ENCODE assay signal across 9 cellular contexts in genomic region chr1:184752656-184753055, GRCh38. TPM values are rescaled to one million over a fixed set of nuclear protein-coding genes. Genes with fewer than 3 reads are reported as not detected.
A peak's percentile ranks its signal among the peaks of the same experiment; 100 is the strongest.
DNase-seq lines count a peak whose midpoint lies in the region; ATAC-seq, FAIRE-seq and TF ChIP-seq lines count a peak whose summit lies in the region.
"Had no signal": no experiment of that assay in that cellular context is flagged by ENCODE, and none has a peak within 500 bp of the region (broad histone marks: within the 10 kb centered on the region; RNA-seq: fewer than 3 reads in every experiment).

No MANE protein-coding gene starts in this region.

- ATAC-seq in activated CD8-positive, alpha-beta memory T cell treated with anti-CD3 and anti-CD28 coated beads, Interleukin-2, amount 10 ng/mL, durations not matched to agents 7 days and 5 days = no peak
- peak; percentile 3 for ATAC-seq in K562
- no peak for ATAC-seq in stimulated activated effector memory CD8-positive, alpha-beta T cell treated with anti-CD3 and anti-CD28 coated beads, Interleukin-12 subunit alpha, Interleukin-12 subunit beta, amount 100 ng/mL, for 72 hours

- H3K27me3 Mint-ChIP-seq in activated CD8-positive, alpha-beta memory T cell treated with anti-CD3 and anti-CD28 coated beads, Interleukin-2, amount 10 ng/mL, durations not matched to agents 7 days and 5 days = no peaks in the 10 kb centered on the region

- in situ Hi-C loops in K562 (cut with MboI) = no loop called here

- H3K4me3 ChIP-seq in OCI-LY3 (ENCODE audit: low read length) = no peak overlapping the region
- H3K4me3 ChIP-seq in K562 = peak overlapping the region; percentile 83; the same call in 1 of the 2 replicates

- TF ChIP-seq CTCF in OCI-LY3 (IDR thresholded peaks at IDR 0.05; ENCODE audit: low read depth, low read length) (no peak), K562 (IDR thresholded peaks at IDR 0.05 in 2 of 3, conservative IDR thresholded peaks at IDR 0.05 in 1 of 3; ENCODE audit: insufficient read depth in 2 of 3, low read depth in 1 of 3, low read length in 3 of 3) (no peak)

- peak; percentile 58 for FAIRE-seq in K562 (lab: Jason Lieb, UNC)

- BruUV-seq in K562 (replicated peaks; lab: Mats Ljungman, UMichigan) = no TSS peak

- no peak overlapping the region for H2AFZ ChIP-seq in OCI-LY3 (ENCODE audit: low read depth, low read length)
- H2AFZ ChIP-seq in K562 (ENCODE audit: low read depth, low read length) = no peak overlapping the region

- H3K4me1 ChIP-seq in OCI-LY3 (ENCODE audit: low read length) (peaks cover 24% of the 10 kb centered on the region), K562 (replicated peaks in 1 of 2; ENCODE audit: control insufficient read depth in 2 of 2, insufficient read depth in 2 of 2, low read length in 2 of 2) (peaks cover 4 to 11% of the 10 kb centered on the region in 2 experiments; a peak in 3 of 5 replicates)

- H3K4me2 ChIP-seq in OCI-LY3 (ENCODE audit: low read length) (peak overlapping the region; percentile 78), K562 (ENCODE audit: insufficient read depth, low read length) (peak overlapping the region; percentile 46)

- H3K9me1 ChIP-seq in K562 (ENCODE audit: control insufficient read depth, insufficient read depth, low read length) = no peaks in the 10 kb centered on the region

- CTCF ChIA-PET in activated CD8-positive, alpha-beta memory T cell treated with anti-CD3 and anti-CD28 coated beads, Interleukin-2, amount 10 ng/mL, durations not matched to agents 7 days and 5 days (lab: Charles Lee) = interaction anchor here (1.1 kb wide), 1 partner anchor 140 kb away, joined by 3 read pairs; no protein-coding TSS in a partner anchor
- CTCF ChIA-PET in K562 (lab: Yijun Ruan, JAX; ENCODE audit: low intra/inter-chr PET ratio) = no interaction called here

- POLR2A ChIA-PET in K562 (lab: Yijun Ruan, JAX) = interaction anchor here (0.5 to 5.8 kb wide), 8 partner anchors 10 to 561 kb away, joined by 3 to 36 read pairs (median 3); partner anchors contain the start of gene NIBAN1

- no peaks in the 10 kb centered on the region for H3K9me3 Mint-ChIP-seq in activated CD8-positive, alpha-beta memory T cell treated with anti-CD3 and anti-CD28 coated beads, Interleukin-2, amount 10 ng/mL, durations not matched to agents 7 days and 5 days (ENCODE audit: low read depth)
- H3K9me3 Mint-ChIP-seq in stimulated activated effector memory CD8-positive, alpha-beta T cell treated with anti-CD3 and anti-CD28 coated beads, Interleukin-12 subunit alpha, Interleukin-12 subunit beta, amount 100 ng/mL, for 72 hours = no peaks in the 10 kb centered on the region

- WGBS in K562 (ENCODE audit: insufficient coverage, low coverage, missing lambda C conversion rate) = 5% methylated on average over 2 of the region's 2 CpGs

- no peak for TF ChIP-seq RAD21 in K562 (CRISPR knock-in tag; conservative IDR thresholded peaks at IDR 0.05 in 1 of 2, IDR thresholded peaks at IDR 0.05 in 1 of 2)

- no peaks in the 10 kb centered on the region for H3K9me3 ChIP-seq in OCI-LY3 (ENCODE audit: insufficient read depth, low read length)
- H3K9me3 ChIP-seq in K562 (replicated peaks; ENCODE audit: control insufficient read depth, insufficient read depth, low read depth, low read length) = no peaks in the 10 kb centered on the region
- H3K9me3 ChIP-seq: HAP-1 had no signal

- TF ChIP-seq POLR2A in K562 (conservative IDR thresholded peaks at IDR 0.05) = no peak

- H3K27ac ChIP-seq in OCI-LY3 (ENCODE audit: low read length) (no peak overlapping the region), K562 (ENCODE audit: extremely low read depth, low read depth, low read length) (peak overlapping the region; percentile 19; the same call in 2 of the 3 replicates)

- H3K36me3 Mint-ChIP-seq in activated CD8-positive, alpha-beta memory T cell treated with anti-CD3 and anti-CD28 coated beads, Interleukin-2, amount 10 ng/mL, durations not matched to agents 7 days and 5 days = peaks cover 6% of the 10 kb centered on the region
- peaks cover 14% of the 10 kb centered on the region for H3K36me3 Mint-ChIP-seq in stimulated activated effector memory CD8-positive, alpha-beta T cell treated with anti-CD3 and anti-CD28 coated beads, Interleukin-12 subunit alpha, Interleukin-12 subunit beta, amount 100 ng/mL, for 72 hours

- H3K9ac ChIP-seq in OCI-LY3 (ENCODE audit: low read length) = no peak overlapping the region
- peak overlapping the region; percentile 15 to 83; a peak in 2 of 4 replicates for H3K9ac ChIP-seq in K562 (ENCODE audit: insufficient read depth in 1 of 2, low read depth in 2 of 2, low read length in 2 of 2)

- no peaks in the 10 kb centered on the region for H4K20me1 ChIP-seq in OCI-LY3 (ENCODE audit: insufficient read depth, low read length)
- no peaks in the 10 kb centered on the region for H4K20me1 ChIP-seq in K562 (replicated peaks; ENCODE audit: control insufficient read depth, insufficient read depth, low read length)

- H3K27ac Mint-ChIP-seq in activated CD8-positive, alpha-beta memory T cell treated with anti-CD3 and anti-CD28 coated beads, Interleukin-2, amount 10 ng/mL, durations not matched to agents 7 days and 5 days = peak overlapping the region; percentile 85
- H3K27ac Mint-ChIP-seq in stimulated activated effector memory CD8-positive, alpha-beta T cell treated with anti-CD3 and anti-CD28 coated beads, Interleukin-12 subunit alpha, Interleukin-12 subunit beta, amount 100 ng/mL, for 72 hours = no peak overlapping the region

- H3K36me3 ChIP-seq in OCI-LY3 (replicated peaks; ENCODE audit: low read depth, low read length) (no peaks in the 10 kb centered on the region), K562 (ENCODE audit: control insufficient read depth, insufficient read depth, low read length) (peaks cover 7% of the 10 kb centered on the region; the same call in 2 of the 3 replicates)
- H3K36me3 ChIP-seq: HAP-1 had no signal

- H3K4me1 Mint-ChIP-seq in activated CD8-positive, alpha-beta memory T cell treated with anti-CD3 and anti-CD28 coated beads, Interleukin-2, amount 10 ng/mL, durations not matched to agents 7 days and 5 days = peaks cover 39% of the 10 kb centered on the region
- peaks cover 27% of the 10 kb centered on the region for H3K4me1 Mint-ChIP-seq in stimulated activated effector memory CD8-positive, alpha-beta T cell treated with anti-CD3 and anti-CD28 coated beads, Interleukin-12 subunit alpha, Interleukin-12 subunit beta, amount 100 ng/mL, for 72 hours

- peak; percentile 11; the same call in 1 of the 2 replicates for TF ChIP-seq EP300 in K562 (IDR thresholded peaks at IDR 0.05; ENCODE audit: low read length)

- H3K79me2 ChIP-seq in OCI-LY3 (ENCODE audit: low read length) (peaks cover 20% of the 10 kb centered on the region), K562 (ENCODE audit: control insufficient read depth, insufficient read depth, low read length) (peaks cover 54% of the 10 kb centered on the region)

- no peak for DNase-seq in activated CD8-positive, alpha-beta memory T cell treated with anti-CD3 and anti-CD28 coated beads, Interleukin-2, amount 10 ng/mL, durations not matched to agents 7 days and 5 days
- DNase-seq in activated CD8-positive, alpha-beta memory T cell treated with anti-CD3 and anti-CD28 coated beads, Interleukin-2, amount 50 U/mL, for 48 hours = no peak
- peak in 1 of 4 experiments; percentile 65 for DNase-seq in K562 (ENCODE audit: extremely low read depth in 1 of 4, low spot score in 3 of 4)
- no peak for DNase-seq in stimulated activated effector memory CD8-positive, alpha-beta T cell treated with anti-CD3 and anti-CD28 coated beads, Interleukin-12 subunit alpha, Interleukin-12 subunit beta, amount 100 ng/mL, for 72 hours (ENCODE audit: low spot score in 2 of 2)
- no peak for DNase-seq in globus pallidus (ENCODE audit: low spot score)
- no peak for DNase-seq in islet precursor cell
- DNase-seq in activated gamma-delta T cell treated with Interleukin-2 at 50 U/mL for 16 hours = no peak

- intact Hi-C loops in K562 (cut with micrococcal nuclease) = loop anchor here (10.0 kb wide), 1 partner anchor 562 kb away; the partner anchor contains the start of gene IVNS1ABP

- no peaks in the 10 kb centered on the region for H3K27me3 ChIP-seq in OCI-LY3 (ENCODE audit: low read depth, low read length)
- no peaks in the 10 kb centered on the region for H3K27me3 ChIP-seq in K562 (ENCODE audit: control insufficient read depth in 2 of 2, insufficient read depth in 2 of 2, low read length in 2 of 2)

- peak overlapping the region; percentile 95 for H3K4me3 Mint-ChIP-seq in activated CD8-positive, alpha-beta memory T cell treated with anti-CD3 and anti-CD28 coated beads, Interleukin-2, amount 10 ng/mL, durations not matched to agents 7 days and 5 days
- peak overlapping the region; percentile 90 for H3K4me3 Mint-ChIP-seq in stimulated activated effector memory CD8-positive, alpha-beta T cell treated with anti-CD3 and anti-CD28 coated beads, Interleukin-12 subunit alpha, Interleukin-12 subunit beta, amount 100 ng/mL, for 72 hours

TF ChIP-seq in K562, 482 proteins besides CTCF, POLR2A, EP300 and RAD21 (continues in another document):
- TF ChIP-seq ETV6 (IDR thresholded peaks at IDR 0.05; ENCODE audit: borderline replicate concordance in 1 of 2, low read depth in 2 of 2, low read length in 1 of 2) = 0 out of 4 replicates have a peak, but pooled peaks of 1 of the 2 experiments have one; percentile 17
- TF ChIP-seq ETV6 (CRISPR knock-in tag; IDR thresholded peaks at IDR 0.05; ENCODE audit: borderline replicate concordance) = no peak
- peak; percentile 70 for TF ChIP-seq SPI1 (IDR thresholded peaks at IDR 0.05; ENCODE audit: borderline replicate concordance, low read depth, low read length)

RNA-seq across cellular contexts. Expression of gene EDEM3, which starts 2.0 kb away (rescaled TPM):
- total RNA-seq in activated CD8-positive, alpha-beta memory T cell treated with anti-CD3 and anti-CD28 coated beads, Interleukin-2, amount 10 ng/mL, durations not matched to agents 7 days and 5 days = 10 to 100 TPM; 23.0 to 25.4 TPM
- total RNA-seq in K562 (2011; cell fraction: chromatin; rRNA removed; ENCODE audit: low replicate concordance) = 30.0 and 65.7 TPM in 2 replicates
- total RNA-seq in K562 (2011; cell fraction: nucleolus; rRNA removed) = 18.3 and 23.0 TPM in 2 replicates
- 49.9 and 51.0 TPM in 2 replicates for total RNA-seq in K562 (2011; cell fraction: nucleoplasm; rRNA removed)
- total RNA-seq in K562 (2014; rRNA removed) = 27.9 and 30.9 TPM in 2 replicates
- 46.6 and 47.9 TPM in 2 replicates for total RNA-seq in K562 (2014; rRNA removed; fragmentation: Illumina TruSeq; extraction: Trizol)
- 40.9 and 45.9 TPM in 2 replicates for total RNA-seq in K562 (2015; rRNA removed; fragmentation: Illumina TruSeq; extraction: Trizol)
- total RNA-seq in K562 (2021) = 30.7 and 40.3 TPM in 2 replicates
- 27.3 and 28.0 TPM in 2 replicates for polyA plus RNA-seq in K562 (2011; rRNA removed)
- 3.5 and 9.9 TPM in 2 replicates for polyA plus RNA-seq in K562 (2011; cell fraction: cytosol; rRNA removed)
- polyA plus RNA-seq in K562 (2011; cell fraction: nucleus; rRNA removed) = 24.2 and 34.5 TPM in 2 replicates
- polyA plus RNA-seq in K562 (2012) = 20.5 and 21.3 TPM in 2 replicates
- polyA plus RNA-seq in K562 (2014; fragmentation: Illumina TruSeq; extraction: Trizol) = 22.3 and 31.6 TPM in 2 replicates
- 10 to 100 TPM; 15.8 to 18.5 TPM for polyA plus RNA-seq in K562 (2014; fragmentation: Nextera tagmentation; extraction: Ambion mirVana)
- 16.6 and 19.5 TPM in 2 replicates for polyA plus RNA-seq in K562 (2014; rRNA removed)
- 137 and 138 TPM in 2 replicates for polyA minus RNA-seq in K562 (2011; rRNA and poly(A)+ RNA removed)
- polyA minus RNA-seq in K562 (2011; cell fraction: cytosol; rRNA and poly(A)+ RNA removed) = 33.3 and 55.8 TPM in 2 replicates
- 17.2 and 36.8 TPM in 2 replicates for polyA minus RNA-seq in K562 (2011; cell fraction: nucleus; rRNA and poly(A)+ RNA removed)
